8 cellular contexts compared by ENCODE assay signal in genomic region chr1:68232354-68233148, GRCh38. TPM values are rescaled to one million over a fixed set of nuclear protein-coding genes. Genes with fewer than 3 reads are reported as not detected.
A peak's percentile ranks its signal among the peaks of the same experiment; 100 is the strongest.
DNase-seq lines count a peak whose midpoint lies in the region; ATAC-seq, FAIRE-seq and TF ChIP-seq lines count a peak whose summit lies in the region.

Gene WLS (minus strand): TSS chr1:68232523. CDS start chr1:68232299, 224 bp downstream.

- H3K27me3 Mint-ChIP-seq in CD14-positive monocyte (ENCODE audit: low read depth in 3 of 3) (peaks cover 51 to 54% (median 53%) of the 10 kb centered on the region in 3 donors), IgD-negative memory B cell (peaks cover 49% of the 10 kb centered on the region)

- H3K27ac Mint-ChIP-seq in CD14-positive monocyte (peak within 1 kb of the TSS; percentile 4 to 90 (median 79)), IgD-negative memory B cell (no peak within 1 kb of the TSS)

- intact Hi-C loops in CD14-positive monocyte (cut with micrococcal nuclease): no loop called here

- no peak for FAIRE-seq in urothelium cell line (lab: Jason Lieb, UNC)

- peak within 1 kb of the TSS; percentile 82 to 97 for H3K4me3 ChIP-seq in muscle layer of duodenum (ENCODE audit: low read depth in 1 of 2, low read length in 2 of 2)

- peaks cover 6 to 12% of the 10 kb centered on the region in 2 donors for H3K36me3 Mint-ChIP-seq in CD14-positive monocyte
- no peaks in the 10 kb centered on the region for H3K36me3 Mint-ChIP-seq in IgD-negative memory B cell

- H3K9me3 Mint-ChIP-seq in CD14-positive monocyte (peaks cover 0 to 5% (median 0%) of the 10 kb centered on the region in 7 donors), IgD-negative memory B cell (peaks cover 0 to 2% (median 0%) of the 10 kb centered on the region in 3 donors)

- no peak for ATAC-seq in GM18505 (IDR thresholded peaks at IDR 0.05; ENCODE audit: unreplicated experiment)

- peaks cover 41% of the 10 kb centered on the region for H3K4me1 Mint-ChIP-seq in CD14-positive monocyte
- peaks cover 5 to 14% (median 10%) of the 10 kb centered on the region in 3 donors for H3K4me1 Mint-ChIP-seq in IgD-negative memory B cell

- DNase-seq in CD14-positive monocyte (ENCODE audit: low spot score) (peak; percentile 60), T1000 (lab: John Stamatoyannopoulos, UW) (peak; percentile 59), fibroblast of peridontal ligament (ENCODE audit: extremely low read depth) (peak; percentile 83), urothelium cell line (ENCODE audit: low spot score) (peak; percentile 84)
- DNase-seq in stimulated activated CD4-positive, alpha-beta T cell treated with anti-CD3 and anti-CD28 coated beads, Interleukin-2, amount 100 ng/mL, for 48 hours: no peak

- TF ChIP-seq CTCF in CD14-positive monocyte (IDR thresholded peaks at IDR 0.05): no peak

- TF ChIP-seq POLR2A in GM18505 (IDR thresholded peaks at IDR 0.05; ENCODE audit: borderline replicate concordance, extremely low read depth, insufficient read depth, insufficient read length): no peak

- no peaks in the 10 kb centered on the region for H3K27me3 ChIP-seq in muscle layer of duodenum (ENCODE audit: low read depth, low read length)

- H3K4me1 ChIP-seq in muscle layer of duodenum (ENCODE audit: control insufficient read depth in 1 of 2, insufficient read depth in 2 of 2, low read length in 2 of 2): peaks cover 4 to 17% of the 10 kb centered on the region in 2 donors

- H3K9me3 ChIP-seq in muscle layer of duodenum (ENCODE audit: control insufficient read depth in 1 of 2, low read length in 2 of 2): no peaks in the 10 kb centered on the region

- H3K27ac ChIP-seq in muscle layer of duodenum (ENCODE audit: low read length): peak within 1 kb of the TSS; percentile 96

- H3K36me3 ChIP-seq in muscle layer of duodenum (ENCODE audit: control insufficient read depth in 1 of 2, insufficient read depth in 2 of 2, low read length in 2 of 2): no peaks in the 10 kb centered on the region

- peak within 1 kb of the TSS; percentile 97 to 98 for H3K4me3 Mint-ChIP-seq in CD14-positive monocyte
- peak within 1 kb of the TSS; percentile 72 to 94 (median 85) for H3K4me3 Mint-ChIP-seq in IgD-negative memory B cell

RNA-seq across cellular contexts. Expression of gene WLS, which starts in this region (rescaled TPM):
- polyA plus RNA-seq in CD14-positive monocyte (10 to 100 TPM; 34.6 to 46.3 TPM), IgD-negative memory B cell (not detected)

Comparison
In these comparisons a context has a peak if more than half of its experiments do, and no peak if none do; other contexts are left out.
1. RNA of gene WLS (polyA plus RNA-seq): 34.6 to 46.3 TPM in CD14-positive monocyte; not detected in IgD-negative memory B cell (single experiment); every median in the first group is over 10 times any median in the second.
2. DNase-seq: peak in CD14-positive monocyte (single experiment), T1000 (single experiment), fibroblast of peridontal ligament (single experiment) and urothelium cell line (single experiment); none in stimulated activated CD4-positive, alpha-beta T cell treated with anti-CD3 and anti-CD28 coated beads, Interleukin-2, amount 100 ng/mL, for 48 hours (0 of 2).
3. H3K27ac Mint-ChIP-seq: peak in CD14-positive monocyte (7 of 7); none in IgD-negative memory B cell (0 of 3).